In genomic region chr7:18693401-18693800, GRCh38 we compare ENCODE assay signal across 8 cellular contexts.
DNase-seq lines count a peak whose midpoint lies in the region; ATAC-seq and TF ChIP-seq lines count a peak whose summit lies in the region.

No MANE protein-coding gene starts in this region.

- 25% methylated on average over 4 of the region's 4 CpGs for WGBS in liver

- H3K4me1 ChIP-seq in BE2C: peaks cover 36% of the 10 kb centered on the region
- no peaks in the 10 kb centered on the region for H3K4me1 ChIP-seq in liver (ENCODE audit: control insufficient read depth in 4 of 4, insufficient read depth in 4 of 4, low read length in 3 of 4)

- no peaks in the 10 kb centered on the region for H3K27me3 Mint-ChIP-seq in brain

- H3K9me3 ChIP-seq in BE2C: no peaks in the 10 kb centered on the region
- H3K9me3 ChIP-seq in liver (ENCODE audit: control insufficient read depth in 4 of 4, low read length in 3 of 4): no peaks in the 10 kb centered on the region

- TF ChIP-seq CTCF in BE2C (IDR thresholded peaks at IDR 0.05; ENCODE audit: low read depth, low read length) (peak; percentile 94), brain (conservative IDR thresholded peaks at IDR 0.05) (peak; percentile 58 to 72), liver (IDR thresholded peaks at IDR 0.05; ENCODE audit: low read depth, low read length, missing input control) (no peak)

- no peaks in the 10 kb centered on the region for H3K4me1 Mint-ChIP-seq in brain

- H3K36me3 Mint-ChIP-seq in brain: no peaks in the 10 kb centered on the region

- ATAC-seq in GM21717 (IDR thresholded peaks at IDR 0.05; ENCODE audit: unreplicated experiment) (no peak), GM21619 (IDR thresholded peaks at IDR 0.05; ENCODE audit: unreplicated experiment) (no peak)

- no peaks in the 10 kb centered on the region for H3K27me3 ChIP-seq in BE2C
- no peaks in the 10 kb centered on the region for H3K27me3 ChIP-seq in liver (ENCODE audit: control insufficient read depth in 4 of 4, insufficient read depth in 4 of 4, low read length in 3 of 4)

- H3K36me3 ChIP-seq in BE2C (no peaks in the 10 kb centered on the region), liver (ENCODE audit: control insufficient read depth in 4 of 4, insufficient read depth in 3 of 4, low read depth in 1 of 4, low read length in 3 of 4) (no peaks in the 10 kb centered on the region)

- intact Hi-C loops in posterior vena cava (cut with DNase I): no loop called here

- peak overlapping the region in 1 of 5 experiments; percentile 47 for H3K4me3 Mint-ChIP-seq in brain

- DNase-seq in BE2C: peak; percentile 58
- DNase-seq in LHCN-M2 (ENCODE audit: low read depth): peak; percentile 93
- no peak for DNase-seq in posterior vena cava (ENCODE audit: low spot score)
- no peak for DNase-seq in stimulated activated CD4-positive, alpha-beta T cell treated with anti-CD3 and anti-CD28 coated beads, Interleukin-4, amount 100 ng/mL, for 4 hours

- peak overlapping the region in 1 of 5 experiments; percentile 40 for H3K27ac Mint-ChIP-seq in brain

- H3K9me3 Mint-ChIP-seq in brain: peaks cover 0 to 3% (median 0%) of the 10 kb centered on the region in 5 experiments

- TF ChIP-seq RAD21 in liver (IDR thresholded peaks at IDR 0.05): peak; percentile 43 to 46

- H3K27ac ChIP-seq in liver (ENCODE audit: low read depth in 1 of 2, low read length in 2 of 2): no peak overlapping the region

- H3K9ac ChIP-seq in liver (ENCODE audit: low read depth in 1 of 2, low read length in 2 of 2): no peak overlapping the region

- H3K4me3 ChIP-seq in BE2C (ENCODE audit: low read depth, low read length) (no peak overlapping the region), liver (ENCODE audit: low read depth in 1 of 3, low read length in 3 of 3) (no peak overlapping the region)

TF ChIP-seq in liver, 16 proteins besides CTCF, POLR2A, EP300 and RAD21:
- TF ChIP-seq FOXA1 (IDR thresholded peaks at IDR 0.05) (no peak), JUND (IDR thresholded peaks at IDR 0.05) (no peak), NR2F2 (IDR thresholded peaks at IDR 0.05) (no peak), REST (IDR thresholded peaks at IDR 0.05) (no peak), YY1 (IDR thresholded peaks at IDR 0.05) (no peak)
- TF ChIP-seq, protein P1, sequence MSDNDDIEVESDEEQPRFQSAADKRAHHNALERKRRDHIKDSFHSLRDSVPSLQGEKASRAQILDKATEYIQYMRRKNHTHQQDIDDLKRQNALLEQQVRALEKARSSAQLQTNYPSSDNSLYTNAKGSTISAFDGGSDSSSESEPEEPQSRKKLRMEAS (IDR thresholded peaks at IDR 0.05): no peak
TF ChIP-seq in liver: peak in this region for 0.

Comparison
In these comparisons a context has a peak if more than half of its experiments do, and no peak if none do; other contexts are left out.
1. DNase-seq: peak in BE2C (single experiment) and LHCN-M2 (single experiment); none in posterior vena cava (single experiment) and stimulated activated CD4-positive, alpha-beta T cell treated with anti-CD3 and anti-CD28 coated beads, Interleukin-4, amount 100 ng/mL, for 4 hours (0 of 2).